ENCODE assay signal across 2 cellular contexts in genomic region chr2:10817413-10817812, GRCh38.
TF ChIP-seq lines count a peak whose summit lies in the region.

No MANE protein-coding gene starts in this region.

TF ChIP-seq in HCT116, 20 proteins besides CTCF, POLR2A, EP300 and RAD21 (continued from another document):
- TF ChIP-seq MAX (IDR thresholded peaks at IDR 0.05) (no peak), ELF1 (IDR thresholded peaks at IDR 0.05; ENCODE audit: borderline replicate concordance, low read depth) (no peak), ZFX (IDR thresholded peaks at IDR 0.05) (no peak), ZBTB33 (IDR thresholded peaks at IDR 0.05; ENCODE audit: extremely low read depth, insufficient replicate concordance, low read length) (no peak), YY1 (IDR thresholded peaks at IDR 0.05; ENCODE audit: extremely low read depth, insufficient replicate concordance, low read depth, low read length) (no peak), POLR2AphosphoS5 (IDR thresholded peaks at IDR 0.05; ENCODE audit: low read depth, low read length) (no peak)
TF ChIP-seq in HCT116: peak in this region for 0.

TF ChIP-seq in liver, 16 proteins besides CTCF, POLR2A, EP300 and RAD21 (continued from another document):
- TF ChIP-seq REST (IDR thresholded peaks at IDR 0.05), result no peak
- no peak for TF ChIP-seq FOXA1 (IDR thresholded peaks at IDR 0.05)
- TF ChIP-seq SP1 (IDR thresholded peaks at IDR 0.05), result no peak
- TF ChIP-seq EGR1 (IDR thresholded peaks at IDR 0.05; ENCODE audit: low read depth in 2 of 2), result no peak
- no peak for TF ChIP-seq NR2F2 (IDR thresholded peaks at IDR 0.05)
- no peak for TF ChIP-seq ATF3 (IDR thresholded peaks at IDR 0.05)
- TF ChIP-seq HNF4A (conservative IDR thresholded peaks at IDR 0.05), result no peak
- TF ChIP-seq TAF1 (conservative IDR thresholded peaks at IDR 0.05), result no peak
- TF ChIP-seq JUND (IDR thresholded peaks at IDR 0.05), result no peak
TF ChIP-seq in liver: peak in this region for 0.
